8 cellular contexts compared by ENCODE assay signal in the genomic region with DNA sequence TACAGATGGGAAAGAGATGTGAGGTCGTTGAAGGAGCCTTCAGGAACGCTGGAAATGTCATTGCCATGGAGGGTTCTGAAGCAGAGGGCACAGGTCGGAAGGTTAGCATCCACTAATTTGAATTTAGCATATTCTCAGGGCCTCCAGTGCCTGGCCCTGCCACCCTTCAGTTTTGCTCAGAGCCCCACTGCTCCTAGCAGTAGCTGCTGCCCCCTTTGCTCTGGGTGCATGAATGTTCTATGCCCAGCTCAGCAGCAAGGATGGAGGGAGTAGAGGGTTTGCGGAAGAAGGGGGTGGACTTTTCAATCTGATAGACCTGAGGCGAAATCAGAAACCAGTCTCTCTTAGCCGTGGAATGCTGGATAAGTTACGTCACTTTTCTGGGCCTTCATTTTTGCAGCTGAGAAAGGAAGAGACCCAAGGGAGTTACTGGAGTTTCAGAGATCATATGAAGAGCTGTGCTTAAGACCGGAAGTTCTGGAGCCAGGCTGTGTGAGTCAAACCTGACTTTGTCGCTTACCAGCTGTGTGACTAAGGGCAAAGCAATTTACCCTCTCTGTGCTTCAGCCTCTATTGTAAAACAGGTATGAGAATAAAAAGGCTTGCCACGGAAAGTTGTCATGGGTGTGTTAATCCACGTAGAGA.
DNase-seq lines count a peak whose midpoint lies in the region; ATAC-seq and TF ChIP-seq lines count a peak whose summit lies in the region.

No MANE protein-coding gene starts in this region.

- CTCF ChIA-PET in activated CD8-positive, alpha-beta T cell treated with anti-CD3 and anti-CD28 coated beads for 36 hours (lab: Charles Lee), result no interaction called here

- H3K36me3 Mint-ChIP-seq in activated T-cell treated with anti-CD3 and anti-CD28 coated beads, Interleukin-2, amount 50 U/mL, for 4 hours (ENCODE audit: insufficient read depth), result no peaks in the 10 kb centered on the region
- H3K36me3 Mint-ChIP-seq in activated CD8-positive, alpha-beta T cell treated with anti-CD3 and anti-CD28 coated beads for 36 hours (ENCODE audit: low read depth), result no peaks in the 10 kb centered on the region

- no peak for ATAC-seq in activated T-cell treated with anti-CD3 and anti-CD28 coated beads, Interleukin-2, amount 50 U/mL, for 4 hours
- ATAC-seq in activated CD8-positive, alpha-beta T cell treated with anti-CD3 and anti-CD28 coated beads for 36 hours, result no peak

- H3K4me3 ChIP-seq in epithelial cell of proximal tubule (ENCODE audit: low read depth, low read length), result no peak overlapping the region

- intact Hi-C loops in posterior vena cava (cut with DNase I), result loop anchor here in 1 of 2 donors (10.0 kb wide), 1 partner anchor 458 kb away; no protein-coding TSS in a partner anchor
- intact Hi-C loops in activated CD8-positive, alpha-beta T cell treated with anti-CD3 and anti-CD28 coated beads for 36 hours (cut with micrococcal nuclease), result no loop called here

- no peaks in the 10 kb centered on the region for H3K27me3 Mint-ChIP-seq in activated T-cell treated with anti-CD3 and anti-CD28 coated beads, Interleukin-2, amount 50 U/mL, for 4 hours (ENCODE audit: low read depth)
- peaks cover 3% of the 10 kb centered on the region for H3K27me3 Mint-ChIP-seq in activated CD8-positive, alpha-beta T cell treated with anti-CD3 and anti-CD28 coated beads for 36 hours

- H3K27ac Mint-ChIP-seq in activated CD8-positive, alpha-beta T cell treated with anti-CD3 and anti-CD28 coated beads for 36 hours, result no peak overlapping the region

- TF ChIP-seq CTCF in epithelial cell of proximal tubule (conservative IDR thresholded peaks at IDR 0.05; ENCODE audit: low read depth, low read length), result no peak
- no peak for TF ChIP-seq CTCF in activated CD8-positive, alpha-beta T cell treated with anti-CD3 and anti-CD28 coated beads for 36 hours (IDR thresholded peaks at IDR 0.05)

- no peaks in the 10 kb centered on the region for H3K9me3 Mint-ChIP-seq in activated T-cell treated with anti-CD3 and anti-CD28 coated beads, Interleukin-2, amount 50 U/mL, for 4 hours
- no peaks in the 10 kb centered on the region for H3K9me3 Mint-ChIP-seq in activated CD8-positive, alpha-beta T cell treated with anti-CD3 and anti-CD28 coated beads for 36 hours

- H3K4me1 Mint-ChIP-seq in activated T-cell treated with anti-CD3 and anti-CD28 coated beads, Interleukin-2, amount 50 U/mL, for 4 hours (ENCODE audit: low read depth), result no peaks in the 10 kb centered on the region
- no peaks in the 10 kb centered on the region for H3K4me1 Mint-ChIP-seq in activated CD8-positive, alpha-beta T cell treated with anti-CD3 and anti-CD28 coated beads for 36 hours (ENCODE audit: low read depth)

- no peak overlapping the region for H3K4me3 Mint-ChIP-seq in activated T-cell treated with anti-CD3 and anti-CD28 coated beads, Interleukin-2, amount 50 U/mL, for 4 hours
- no peak overlapping the region for H3K4me3 Mint-ChIP-seq in activated CD8-positive, alpha-beta T cell treated with anti-CD3 and anti-CD28 coated beads for 36 hours

- POLR2A ChIA-PET in activated CD8-positive, alpha-beta T cell treated with anti-CD3 and anti-CD28 coated beads for 36 hours (lab: Charles Lee), result interaction anchor here (1.0 kb wide), 1 partner anchor 13 kb away, joined by 3 read pairs; no protein-coding TSS in a partner anchor

- DNase-seq in GM04504 (ENCODE audit: low read depth) (peak; percentile 92), NCI-H460 (ENCODE audit: extremely low read depth, low read depth) (peak; percentile 44), epithelial cell of proximal tubule (ENCODE audit: low read depth) (peak; percentile 52), posterior vena cava (ENCODE audit: low spot score) (peak; percentile 68), NAMALWA (ENCODE audit: low spot score) (no peak), NCI-H446 (lab: John Stamatoyannopoulos, UW) (no peak)
- DNase-seq in activated T-cell treated with anti-CD3 and anti-CD28 coated beads, Interleukin-2, amount 50 U/mL, for 4 hours, result no peak
- no peak for DNase-seq in activated CD8-positive, alpha-beta T cell treated with anti-CD3 and anti-CD28 coated beads for 36 hours

Comparison
In these comparisons a context has a peak if more than half of its experiments do, and no peak if none do; other contexts are left out.
1. DNase-seq: peak in GM04504 (single experiment), NCI-H460 (single experiment), epithelial cell of proximal tubule (single experiment) and posterior vena cava (single experiment); none in NAMALWA (single experiment), activated T-cell treated with anti-CD3 and anti-CD28 coated beads, Interleukin-2, amount 50 U/mL, for 4 hours (single experiment), activated CD8-positive, alpha-beta T cell treated with anti-CD3 and anti-CD28 coated beads for 36 hours (single experiment) and NCI-H446 (0 of 2).